In the genomic region with DNA sequence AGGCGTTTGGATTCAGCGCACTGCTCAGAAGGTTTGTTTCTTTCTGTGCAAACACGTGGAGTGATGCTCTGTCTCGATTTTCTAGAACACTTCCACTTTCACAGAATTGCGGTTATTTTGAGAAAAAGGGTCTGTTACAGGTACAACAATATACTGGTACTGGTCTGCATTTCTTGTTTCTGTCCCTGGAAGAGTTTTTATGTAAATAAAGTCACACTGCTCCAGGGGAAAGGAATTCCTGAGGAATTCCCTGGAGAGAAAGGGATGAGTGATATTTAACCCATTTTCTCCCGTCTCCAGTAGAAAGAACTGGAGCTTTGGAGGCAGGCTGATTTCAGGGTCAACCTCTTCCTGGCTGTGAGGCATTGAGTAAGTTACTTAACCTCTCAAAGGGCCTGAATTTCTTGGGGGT, we compare ENCODE assay signal across 8 cellular contexts. TPM values are rescaled to one million over a fixed set of nuclear protein-coding genes. Genes with fewer than 3 reads are reported as not detected.
DNase-seq lines count a peak whose midpoint lies in the region; ATAC-seq and TF ChIP-seq lines count a peak whose summit lies in the region.

No MANE protein-coding gene starts in this region.

- intact Hi-C loops in CD4-positive, alpha-beta T cell (cut with DNase I, micrococcal nuclease), result loop anchor here in 1 of 2 experiments (2.0 kb wide), 1 partner anchor 26 kb away; no protein-coding TSS in a partner anchor
- intact Hi-C loops in left lung (cut with DNase I), result no loop called here

- no peaks in the 10 kb centered on the region for H3K36me3 Mint-ChIP-seq in CD4-positive, alpha-beta T cell (ENCODE audit: low read depth)
- peaks cover 2% of the 10 kb centered on the region for H3K36me3 Mint-ChIP-seq in T-helper 17 cell (ENCODE audit: low read depth)

- no peak overlapping the region for H3K27ac ChIP-seq in CD4-positive, alpha-beta T cell (ENCODE audit: low read depth, low read length)
- H3K27ac ChIP-seq in left lung, result peak overlapping the region; percentile 34 to 59
- no peak overlapping the region for H3K27ac ChIP-seq in foreskin keratinocyte

- CTCF ChIA-PET in CD4-positive, alpha-beta T cell (lab: Charles Lee), result interaction anchor here (1.0 kb wide), 1 partner anchor 74 kb away, joined by 3 read pairs; no protein-coding TSS in a partner anchor

- ATAC-seq in CD4-positive, alpha-beta T cell (ENCODE audit: poor library complexity), result peak; percentile 43
- peak; percentile 22 for ATAC-seq in GM21737 (IDR thresholded peaks at IDR 0.05; ENCODE audit: unreplicated experiment)
- peak; percentile 30 for ATAC-seq in T-helper 17 cell
- ATAC-seq in left lung, result peak; percentile 6
- ATAC-seq in foreskin keratinocyte, result no peak
- ATAC-seq in HG03139 (IDR thresholded peaks at IDR 0.05; ENCODE audit: unreplicated experiment), result no peak

- POLR2A ChIA-PET in CD4-positive, alpha-beta T cell (lab: Charles Lee), result interaction anchor here (2.6 kb wide), 1 partner anchor 73 kb away, joined by 14 read pairs; a partner anchor contains a TSS

- no peak for TF ChIP-seq CTCF in CD4-positive, alpha-beta T cell (IDR thresholded peaks at IDR 0.05)
- TF ChIP-seq CTCF in left lung (IDR thresholded peaks at IDR 0.05), result no peak
- TF ChIP-seq CTCF in foreskin keratinocyte (conservative IDR thresholded peaks at IDR 0.05), result no peak

- H3K4me3 ChIP-seq in left lung, result no peak overlapping the region

- no peak for TF ChIP-seq POLR2A in erythroblast (IDR thresholded peaks at IDR 0.05; ENCODE audit: low read length)

- no peaks in the 10 kb centered on the region for H3K27me3 Mint-ChIP-seq in CD4-positive, alpha-beta T cell
- no peaks in the 10 kb centered on the region for H3K27me3 Mint-ChIP-seq in T-helper 17 cell

- no peaks in the 10 kb centered on the region for H3K9me3 Mint-ChIP-seq in CD4-positive, alpha-beta T cell

- no peaks in the 10 kb centered on the region for H3K9me3 ChIP-seq in CD4-positive, alpha-beta T cell (ENCODE audit: control insufficient read depth, low read length)
- H3K9me3 ChIP-seq in T-helper 17 cell (ENCODE audit: control insufficient read depth, low read length, poor library complexity, severe bottlenecking), result no peaks in the 10 kb centered on the region
- no peaks in the 10 kb centered on the region for H3K9me3 ChIP-seq in left lung

- no peaks in the 10 kb centered on the region for H3K27me3 ChIP-seq in CD4-positive, alpha-beta T cell (ENCODE audit: control insufficient read depth, insufficient read depth, low read length)
- no peaks in the 10 kb centered on the region for H3K27me3 ChIP-seq in left lung
- no peaks in the 10 kb centered on the region for H3K27me3 ChIP-seq in foreskin keratinocyte

- H3K4me1 ChIP-seq in left lung (peaks cover 13 to 44% of the 10 kb centered on the region in 2 donors), foreskin keratinocyte (peaks cover 8% of the 10 kb centered on the region)

- no peak for DNase-seq in CD4-positive, alpha-beta T cell
- DNase-seq in T-helper 17 cell, result no peak
- no peak for DNase-seq in left lung
- DNase-seq in foreskin keratinocyte, result no peak
- no peak for DNase-seq in stimulated activated CD4-positive, alpha-beta T cell treated with anti-CD3 and anti-CD28 coated beads, Interleukin-12 subunit alpha, Interleukin-12 subunit beta, amount 100 ng/mL, for 4 hours
- DNase-seq in erythroblast (lab: John Stamatoyannopoulos, UW), result no peak

- peaks cover 27% of the 10 kb centered on the region for H3K4me1 Mint-ChIP-seq in CD4-positive, alpha-beta T cell (ENCODE audit: low read depth)
- peaks cover 34% of the 10 kb centered on the region for H3K4me1 Mint-ChIP-seq in T-helper 17 cell

- no peaks in the 10 kb centered on the region for H3K36me3 ChIP-seq in left lung

- H3K27ac Mint-ChIP-seq in CD4-positive, alpha-beta T cell, result peak overlapping the region; percentile 35
- H3K27ac Mint-ChIP-seq in T-helper 17 cell, result peak overlapping the region; percentile 95

- H3K4me3 Mint-ChIP-seq in CD4-positive, alpha-beta T cell, result peak overlapping the region; percentile 31
- peak overlapping the region; percentile 84 for H3K4me3 Mint-ChIP-seq in T-helper 17 cell

RNA-seq across cellular contexts. Expression of a gene that starts 16.2 kb away (rescaled TPM):
- total RNA-seq in CD4-positive, alpha-beta T cell, result 1 to 10 TPM; 1.3 to 1.5 TPM
- total RNA-seq in T-helper 17 cell, result 1 to 10 TPM; 1.4 to 2.1 TPM
- total RNA-seq in left lung, result 10 to 100 TPM in 1 of 2 donors, 1 to 10 TPM in 1; 9.6 to 14.1 TPM
- 20.9 and 23.1 TPM in 2 replicates for total RNA-seq in foreskin keratinocyte
- polyA plus RNA-seq in foreskin keratinocyte, result 25.0 and 29.0 TPM in 2 replicates

RNA-seq across cellular contexts. Expression of a gene that starts 48.0 kb away (rescaled TPM):
- total RNA-seq in CD4-positive, alpha-beta T cell, result not detected
- total RNA-seq in T-helper 17 cell (not detected), left lung (not detected), foreskin keratinocyte (not detected in 2 replicates)
- not detected in 2 replicates for polyA plus RNA-seq in foreskin keratinocyte

RNA-seq across cellular contexts. Expression of a gene that starts 52.8 kb away (rescaled TPM):
- total RNA-seq in CD4-positive, alpha-beta T cell, result not detected
- total RNA-seq in T-helper 17 cell (not detected), left lung (not detected), foreskin keratinocyte (not detected in 2 replicates)
- polyA plus RNA-seq in foreskin keratinocyte, result not detected in 2 replicates

RNA-seq across cellular contexts. Expression of a gene that starts 55.7 kb away (rescaled TPM):
- total RNA-seq in CD4-positive, alpha-beta T cell, result not detected
- total RNA-seq in T-helper 17 cell (not detected), left lung (not detected), foreskin keratinocyte (not detected in 2 replicates)
- polyA plus RNA-seq in foreskin keratinocyte, result not detected in 2 replicates

RNA-seq across cellular contexts. Expression of a gene that starts 60.0 kb away (rescaled TPM):
- not detected for total RNA-seq in CD4-positive, alpha-beta T cell
- not detected for total RNA-seq in T-helper 17 cell
- not detected for total RNA-seq in left lung
- total RNA-seq in foreskin keratinocyte, result not detected in 2 replicates
- polyA plus RNA-seq in foreskin keratinocyte, result not detected in 2 replicates

Comparison
In these comparisons a context has a peak if more than half of its experiments do, and no peak if none do; other contexts are left out.
1. ATAC-seq: peak in CD4-positive, alpha-beta T cell (single experiment), GM21737 (single experiment), T-helper 17 cell (single experiment) and left lung (single experiment); none in foreskin keratinocyte (single experiment) and HG03139 (single experiment).
2. H3K27ac ChIP-seq: peak in left lung (2 of 2); none in CD4-positive, alpha-beta T cell (single experiment) and foreskin keratinocyte (single experiment).